1 cellular context compared by ENCODE assay signal in genomic region chr20:35284992-35285805, GRCh38.
TF ChIP-seq lines count a peak whose summit lies in the region.

No MANE protein-coding gene starts in this region.

TF ChIP-seq in HepG2, 621 proteins besides CTCF, POLR2A, EP300 and RAD21 (continued from another document and continues in another):
- no peak; the same call in 1 of the 2 replicates for TF ChIP-seq ZNF800 (CRISPR knock-in tag; IDR thresholded peaks at IDR 0.05)
- no peak for TF ChIP-seq TMF1 (CRISPR knock-in tag; IDR thresholded peaks at IDR 0.05; ENCODE audit: low read depth)
- no peak for TF ChIP-seq RBAK (CRISPR knock-in tag; IDR thresholded peaks at IDR 0.05)
- TF ChIP-seq ZNF792 (CRISPR knock-in tag; IDR thresholded peaks at IDR 0.05) = 0 out of 2 replicates have a peak, but pooled peaks have one; percentile 21
- no peak for TF ChIP-seq REXO4 (CRISPR knock-in tag; IDR thresholded peaks at IDR 0.05; ENCODE audit: borderline replicate concordance)
- no peak for TF ChIP-seq SKI (IDR thresholded peaks at IDR 0.05; ENCODE audit: partially characterized antibody)
- no peak; the same call in 1 of the 2 replicates for TF ChIP-seq THAP9 (CRISPR knock-in tag; IDR thresholded peaks at IDR 0.05; ENCODE audit: borderline replicate concordance)
- TF ChIP-seq THYN1 (CRISPR knock-in tag; IDR thresholded peaks at IDR 0.05; ENCODE audit: borderline replicate concordance, low read depth) = no peak
- no peak for TF ChIP-seq JUND (CRISPR knock-in tag; IDR thresholded peaks at IDR 0.05)
- TF ChIP-seq EHMT2 (IDR thresholded peaks at IDR 0.05; ENCODE audit: borderline replicate concordance, low read depth, low read length) = no peak
- TF ChIP-seq ZNF619 (CRISPR knock-in tag; IDR thresholded peaks at IDR 0.05) = peak; percentile 37; the same call in 1 of the 2 replicates
- TF ChIP-seq TOPORS (CRISPR knock-in tag; IDR thresholded peaks at IDR 0.05) = no peak
- TF ChIP-seq ZNF10 (CRISPR knock-in tag; IDR thresholded peaks at IDR 0.05; ENCODE audit: borderline replicate concordance, low read depth) = no peak
- TF ChIP-seq ESRRA (CRISPR knock-in tag; IDR thresholded peaks at IDR 0.05; ENCODE audit: low read depth) = 0 out of 2 replicates have a peak, but pooled peaks have one; percentile 33
- TF ChIP-seq ZNF557 (CRISPR knock-in tag; IDR thresholded peaks at IDR 0.05) = no peak
- TF ChIP-seq ZFP1 (CRISPR knock-in tag; IDR thresholded peaks at IDR 0.05) = 0 out of 2 replicates have a peak, but pooled peaks have one; percentile 45
- TF ChIP-seq ZNF660 (CRISPR knock-in tag; IDR thresholded peaks at IDR 0.05; ENCODE audit: borderline replicate concordance, low read depth) = no peak
- no peak; the same call in 1 of the 2 replicates for TF ChIP-seq ZNF687 (CRISPR knock-in tag; IDR thresholded peaks at IDR 0.05)
- TF ChIP-seq ARID2 (CRISPR knock-in tag; IDR thresholded peaks at IDR 0.05; ENCODE audit: borderline replicate concordance) = no peak
- no peak; the same call in 1 of the 2 replicates for TF ChIP-seq ZNF703 (CRISPR knock-in tag; IDR thresholded peaks at IDR 0.05; ENCODE audit: borderline replicate concordance)
- peak; percentile 6; the same call in 1 of the 2 replicates for TF ChIP-seq SIN3A (IDR thresholded peaks at IDR 0.05; ENCODE audit: borderline replicate concordance, low read depth, low read length)
- no peak for TF ChIP-seq TEAD2 (CRISPR knock-in tag; IDR thresholded peaks at IDR 0.05)
- peak; percentile 10; the same call in 1 of the 2 replicates for TF ChIP-seq HDAC1 (CRISPR knock-in tag; IDR thresholded peaks at IDR 0.05)
- TF ChIP-seq DR1 (CRISPR knock-in tag; IDR thresholded peaks at IDR 0.05) = no peak; the same call in 1 of the 2 replicates
- no peak for TF ChIP-seq ZNF788 (CRISPR knock-in tag; IDR thresholded peaks at IDR 0.05; ENCODE audit: borderline replicate concordance)
- TF ChIP-seq PLSCR1 (CRISPR knock-in tag; IDR thresholded peaks at IDR 0.05; ENCODE audit: borderline replicate concordance) = no peak
- TF ChIP-seq PAF1 (CRISPR knock-in tag; IDR thresholded peaks at IDR 0.05) = no peak
- TF ChIP-seq SNAI1 (CRISPR knock-in tag; IDR thresholded peaks at IDR 0.05; ENCODE audit: borderline replicate concordance) = peak; percentile 58; the same call in 1 of the 2 replicates
- TF ChIP-seq U2AF1 (optimal IDR thresholded peaks at IDR 0.05; ENCODE audit: low read depth, low read length) = no peak
- TF ChIP-seq ZNF337 (CRISPR knock-in tag; IDR thresholded peaks at IDR 0.05; ENCODE audit: borderline replicate concordance, low read depth) = no peak
- TF ChIP-seq MEIS1 (CRISPR knock-in tag; IDR thresholded peaks at IDR 0.05; ENCODE audit: borderline replicate concordance) = no peak; the same call in 1 of the 2 replicates
- no peak for TF ChIP-seq SCMH1 (CRISPR knock-in tag; IDR thresholded peaks at IDR 0.05; ENCODE audit: borderline replicate concordance)
- TF ChIP-seq PRDM15 (CRISPR knock-in tag; IDR thresholded peaks at IDR 0.05) = no peak
- TF ChIP-seq CENPBD1 (CRISPR knock-in tag; IDR thresholded peaks at IDR 0.05; ENCODE audit: borderline replicate concordance, low read depth) = no peak
- TF ChIP-seq ZNF280B (CRISPR knock-in tag; IDR thresholded peaks at IDR 0.05; ENCODE audit: borderline replicate concordance) = peak; percentile 57; the same call in 1 of the 2 replicates
- TF ChIP-seq PPARG (CRISPR knock-in tag; conservative IDR thresholded peaks at IDR 0.05) = no peak
- TF ChIP-seq SNAPC2 (CRISPR knock-in tag; IDR thresholded peaks at IDR 0.05) = no peak; the same call in 1 of the 2 replicates
- no peak for TF ChIP-seq TFDP2 (CRISPR knock-in tag; IDR thresholded peaks at IDR 0.05)
- no peak for TF ChIP-seq KDM5B (CRISPR knock-in tag; IDR thresholded peaks at IDR 0.05; ENCODE audit: borderline replicate concordance)
- no peak for TF ChIP-seq ZNF513 (CRISPR knock-in tag; conservative IDR thresholded peaks at IDR 0.05)
- no peak for TF ChIP-seq ZBTB37 (CRISPR knock-in tag; IDR thresholded peaks at IDR 0.05)
